Comparison of ENCODE assay signal across 8 cellular contexts in genomic region chr3:189132125-189132744, GRCh38. TPM values are rescaled to one million over a fixed set of nuclear protein-coding genes. Genes with fewer than 3 reads are reported as not detected.
A peak's percentile ranks its signal among the peaks of the same experiment; 100 is the strongest.
DNase-seq lines count a peak whose midpoint lies in the region; TF ChIP-seq lines count a peak whose summit lies in the region.

No MANE protein-coding gene starts in this region.

- H3K9ac ChIP-seq in colonic mucosa (ENCODE audit: low read depth in 2 of 2, low read length in 2 of 2): peak overlapping the region in 1 of 2 donors; percentile 58
- H3K9ac ChIP-seq in subcutaneous abdominal adipose tissue (ENCODE audit: low read length in 5 of 5): no peak overlapping the region

- H3K36me3 Mint-ChIP-seq in neural crest cell (ENCODE audit: low read depth): no peaks in the 10 kb centered on the region
- no peaks in the 10 kb centered on the region for H3K36me3 Mint-ChIP-seq in progenitor cell of endocrine pancreas (ENCODE audit: insufficient read depth)

- H3K9me3 ChIP-seq in colonic mucosa: no peaks in the 10 kb centered on the region
- no peaks in the 10 kb centered on the region for H3K9me3 ChIP-seq in subcutaneous abdominal adipose tissue (ENCODE audit: control insufficient read depth in 5 of 5, low read length in 5 of 5)

- no peaks in the 10 kb centered on the region for H3K27me3 Mint-ChIP-seq in neural crest cell (ENCODE audit: low read depth)
- H3K27me3 Mint-ChIP-seq in progenitor cell of endocrine pancreas: no peaks in the 10 kb centered on the region

- H3K4me1 Mint-ChIP-seq in neural crest cell (peaks cover 13% of the 10 kb centered on the region), progenitor cell of endocrine pancreas (ENCODE audit: low read depth) (peaks cover 1% of the 10 kb centered on the region)

- H3K27ac Mint-ChIP-seq in neural crest cell (ENCODE audit: unreplicated experiment) (peak overlapping the region; percentile 21), progenitor cell of endocrine pancreas (no peak overlapping the region)

- TF ChIP-seq CTCF in HL-60 (IDR thresholded peaks at IDR 0.05; ENCODE audit: insufficient read depth, low read length): no peak
- no peak for TF ChIP-seq CTCF in colonic mucosa (IDR thresholded peaks at IDR 0.05)
- TF ChIP-seq CTCF in neural crest cell (conservative IDR thresholded peaks at IDR 0.05): no peak
- TF ChIP-seq CTCF in progenitor cell of endocrine pancreas (IDR thresholded peaks at IDR 0.05; ENCODE audit: unreplicated experiment): no peak

- intact Hi-C loops in colonic mucosa (cut with DNase I): no loop called here

- H3K4me1 ChIP-seq in colonic mucosa (no peaks in the 10 kb centered on the region), subcutaneous abdominal adipose tissue (ENCODE audit: control insufficient read depth in 5 of 5, insufficient read depth in 5 of 5, low read length in 5 of 5) (peaks cover 0 to 14% (median 12%) of the 10 kb centered on the region in 5 donors)

- no peak overlapping the region for H3K4me3 Mint-ChIP-seq in neural crest cell
- H3K4me3 Mint-ChIP-seq in progenitor cell of endocrine pancreas (ENCODE audit: low read depth): no peak overlapping the region

- H3K4me3 ChIP-seq in HL-60 (replicated peaks; ENCODE audit: insufficient read depth, low read length): no peak overlapping the region
- H3K4me3 ChIP-seq in colonic mucosa: no peak overlapping the region
- peak overlapping the region in 3 of 5 donors; percentile 5 to 8 (median 7) for H3K4me3 ChIP-seq in subcutaneous abdominal adipose tissue (ENCODE audit: low read depth in 1 of 5, low read length in 5 of 5)

- DNase-seq in NK-92 treated with Interleukin-12 subunit alpha and Interleukin-12 subunit beta, amount 100 ng/mL, for 24 hours (lab: John Stamatoyannopoulos, UW): peak; percentile 75
- DNase-seq in NK-92 (lab: John Stamatoyannopoulos, UW; ENCODE audit: unreplicated experiment) (no peak), HL-60 (ENCODE audit: low read depth in 1 of 2, low spot score in 1 of 2) (peak; percentile 55 to 76), colonic mucosa (peak; percentile 61), neural crest cell (ENCODE audit: low read depth, low spot score) (no peak), progenitor cell of endocrine pancreas (ENCODE audit: low spot score, unreplicated experiment) (no peak)
- peak; percentile 58 for DNase-seq in activated CD4-positive, CD25-positive, alpha-beta regulatory T cell treated with anti-CD3 and anti-CD28 coated beads, Interleukin-2, amount 50 U/mL, for 72 hours

- H3K27ac ChIP-seq in HL-60 (replicated peaks) (no peak overlapping the region; the same call in 1 of the 2 replicates), colonic mucosa (peak overlapping the region; percentile 18), subcutaneous abdominal adipose tissue (ENCODE audit: low read depth, low read length) (peak overlapping the region; percentile 25)

- H3K9me3 Mint-ChIP-seq in neural crest cell (peaks cover 6% of the 10 kb centered on the region), progenitor cell of endocrine pancreas (ENCODE audit: low read depth) (no peaks in the 10 kb centered on the region)

- H3K36me3 ChIP-seq in colonic mucosa (no peaks in the 10 kb centered on the region), subcutaneous abdominal adipose tissue (ENCODE audit: control insufficient read depth in 5 of 5, insufficient read depth in 5 of 5, low read length in 5 of 5) (peaks cover 0 to 40% (median 17%) of the 10 kb centered on the region in 5 donors)

- no peaks in the 10 kb centered on the region for H3K27me3 ChIP-seq in HL-60 (ENCODE audit: insufficient read depth, poor library complexity, severe bottlenecking)
- no peaks in the 10 kb centered on the region for H3K27me3 ChIP-seq in colonic mucosa
- H3K27me3 ChIP-seq in subcutaneous abdominal adipose tissue (ENCODE audit: control insufficient read depth in 5 of 5, insufficient read depth in 4 of 5, low read length in 5 of 5): no peaks in the 10 kb centered on the region

RNA-seq across cellular contexts. Expression of gene TPRG1, which starts 39.5 kb away (rescaled TPM):
- total RNA-seq in colonic mucosa (1 to 10 TPM; 1.1 to 1.8 TPM), neural crest cell (0.61 and 0.91 TPM in 2 replicates), progenitor cell of endocrine pancreas (0.67 and 2.3 TPM in 2 replicates)

Comparison
In these comparisons a context has a peak if more than half of its experiments do, and no peak if none do; other contexts are left out.
1. DNase-seq: peak in NK-92 treated with Interleukin-12 subunit alpha and Interleukin-12 subunit beta, amount 100 ng/mL, for 24 hours (single experiment), HL-60 (2 of 2), activated CD4-positive, CD25-positive, alpha-beta regulatory T cell treated with anti-CD3 and anti-CD28 coated beads, Interleukin-2, amount 50 U/mL, for 72 hours (single experiment) and colonic mucosa (single experiment); none in NK-92 (single experiment), neural crest cell (single experiment) and progenitor cell of endocrine pancreas (single experiment).
2. H3K4me3 ChIP-seq: peak in subcutaneous abdominal adipose tissue (3 of 5); none in HL-60 (single experiment) and colonic mucosa (single experiment).